Comparison of ENCODE assay signal across 10 cellular contexts in genomic region chr9:131954299-131954698, GRCh38.
DNase-seq lines count a peak whose midpoint lies in the region; ATAC-seq, FAIRE-seq and TF ChIP-seq lines count a peak whose summit lies in the region.
"Had no signal": no experiment of that assay in that cellular context is flagged by ENCODE, and none has a peak within 500 bp of the region (broad histone marks: within the 10 kb centered on the region; RNA-seq: fewer than 3 reads in every experiment).

No MANE protein-coding gene starts in this region.

- no peak overlapping the region for H3K27ac ChIP-seq in A673 (ENCODE audit: low read depth, low read length, poor library complexity, severe bottlenecking)
- no peak overlapping the region for H3K27ac ChIP-seq in colonic mucosa
- H3K27ac ChIP-seq in kidney (ENCODE audit: low read depth in 2 of 2, low read length in 2 of 2), result no peak overlapping the region
- H3K27ac ChIP-seq: tibial artery had no signal

- no peaks in the 10 kb centered on the region for H3K9me3 Mint-ChIP-seq in natural killer cell
- no peaks in the 10 kb centered on the region for H3K9me3 Mint-ChIP-seq in activated CD4-positive, alpha-beta memory T cell treated with anti-CD3 and anti-CD28 coated beads for 36 hours

- no peak overlapping the region for H3K27ac Mint-ChIP-seq in natural killer cell
- no peak overlapping the region for H3K27ac Mint-ChIP-seq in activated CD4-positive, alpha-beta memory T cell treated with anti-CD3 and anti-CD28 coated beads for 36 hours

- POLR2A ChIA-PET in A673 (lab: Charles Lee; ENCODE audit: low non-redundant PET), result no interaction called here
- POLR2A ChIA-PET in activated CD4-positive, alpha-beta memory T cell treated with anti-CD3 and anti-CD28 coated beads for 36 hours (lab: Charles Lee), result no interaction called here

- H3K36me3 ChIP-seq in A673 (ENCODE audit: insufficient read depth, low read length, poor library complexity, severe bottlenecking), result no peaks in the 10 kb centered on the region
- peaks cover 1% of the 10 kb centered on the region; the same call in 1 of the 2 replicates for H3K36me3 ChIP-seq in GM06990 (ENCODE audit: control insufficient read depth, insufficient read depth, low read length)
- no peaks in the 10 kb centered on the region for H3K36me3 ChIP-seq in colonic mucosa
- H3K36me3 ChIP-seq in kidney (ENCODE audit: control insufficient read depth in 1 of 2, insufficient read depth in 2 of 2, low read length in 2 of 2), result no peaks in the 10 kb centered on the region
- H3K36me3 ChIP-seq: tibial artery had no signal

- H3K9me3 ChIP-seq in A673 (ENCODE audit: low read depth, low read length, poor library complexity, severe bottlenecking) (no peaks in the 10 kb centered on the region), colonic mucosa (no peaks in the 10 kb centered on the region), kidney (ENCODE audit: control insufficient read depth in 1 of 2, low read length in 2 of 2) (no peaks in the 10 kb centered on the region)
- H3K9me3 ChIP-seq: tibial artery had no signal

- H3K27me3 Mint-ChIP-seq in natural killer cell (ENCODE audit: low read depth in 2 of 2), result no peaks in the 10 kb centered on the region
- no peaks in the 10 kb centered on the region for H3K27me3 Mint-ChIP-seq in activated CD4-positive, alpha-beta memory T cell treated with anti-CD3 and anti-CD28 coated beads for 36 hours

- no peak for ATAC-seq in natural killer cell

- no peak overlapping the region for H3K9ac ChIP-seq in colonic mucosa (ENCODE audit: low read depth in 2 of 2, low read length in 2 of 2)
- no peak overlapping the region for H3K9ac ChIP-seq in kidney (ENCODE audit: low read length in 2 of 2)

- intact Hi-C loops in A673 (cut with micrococcal nuclease; ENCODE audit: unreplicated experiment), result no loop called here
- intact Hi-C loops in colonic mucosa (cut with DNase I), result no loop called here
- intact Hi-C loops in kidney (cut with DNase I), result no loop called here
- intact Hi-C loops in natural killer cell (cut with micrococcal nuclease), result no loop called here
- intact Hi-C loops in activated CD4-positive, alpha-beta memory T cell treated with anti-CD3 and anti-CD28 coated beads for 36 hours (cut with micrococcal nuclease), result loop anchor here (5.0 kb wide), 1 partner anchor 197 kb away; no protein-coding TSS in a partner anchor

- H3K4me1 ChIP-seq in A673 (ENCODE audit: insufficient read depth, low read length, poor library complexity, severe bottlenecking) (no peaks in the 10 kb centered on the region), colonic mucosa (no peaks in the 10 kb centered on the region), kidney (ENCODE audit: control insufficient read depth in 1 of 2, insufficient read depth in 1 of 2, low read depth in 1 of 2, low read length in 2 of 2) (no peaks in the 10 kb centered on the region)

- peaks cover 4 to 8% of the 10 kb centered on the region in 2 donors for H3K4me1 Mint-ChIP-seq in natural killer cell
- no peaks in the 10 kb centered on the region for H3K4me1 Mint-ChIP-seq in activated CD4-positive, alpha-beta memory T cell treated with anti-CD3 and anti-CD28 coated beads for 36 hours (ENCODE audit: low read depth)

- CTCF ChIA-PET in A673 (lab: Charles Lee), result no interaction called here
- CTCF ChIA-PET in activated CD4-positive, alpha-beta memory T cell treated with anti-CD3 and anti-CD28 coated beads for 36 hours (lab: Charles Lee), result interaction anchor here (0.9 to 1.4 kb wide), 2 partner anchors 86 to 195 kb away, joined by 3 to 4 read pairs; no protein-coding TSS in a partner anchor

- no peak for FAIRE-seq in kidney (lab: Jason Lieb, UNC)

- H3K36me3 Mint-ChIP-seq in natural killer cell, result no peaks in the 10 kb centered on the region
- H3K36me3 Mint-ChIP-seq in activated CD4-positive, alpha-beta memory T cell treated with anti-CD3 and anti-CD28 coated beads for 36 hours, result peaks cover 5% of the 10 kb centered on the region

- BruUV-seq in A673 (replicated peaks; lab: Mats Ljungman, UMichigan), result no TSS peak

- H3K4me3 ChIP-seq in A673 (ENCODE audit: low read depth, low read length, poor library complexity, severe bottlenecking) (no peak overlapping the region), GM06990 (replicated peaks; ENCODE audit: low read depth, low read length) (no peak overlapping the region), epithelial cell of proximal tubule (ENCODE audit: low read depth, low read length) (no peak overlapping the region), colonic mucosa (no peak overlapping the region), kidney (ENCODE audit: low read length in 2 of 2) (no peak overlapping the region)
- H3K4me3 ChIP-seq: tibial artery had no signal

- H3K4me3 Mint-ChIP-seq in natural killer cell, result no peak overlapping the region
- no peak overlapping the region for H3K4me3 Mint-ChIP-seq in activated CD4-positive, alpha-beta memory T cell treated with anti-CD3 and anti-CD28 coated beads for 36 hours

- TF ChIP-seq CTCF in A673 (conservative IDR thresholded peaks at IDR 0.05; ENCODE audit: low read depth, low read length) (peak; percentile 45), GM06990 (IDR thresholded peaks at IDR 0.05; ENCODE audit: insufficient read depth, low read length, poor library complexity, severe bottlenecking) (peak; percentile 57), epithelial cell of proximal tubule (conservative IDR thresholded peaks at IDR 0.05; ENCODE audit: low read depth, low read length) (peak; percentile 57), colonic mucosa (IDR thresholded peaks at IDR 0.05) (no peak), kidney (IDR thresholded peaks at IDR 0.05; ENCODE audit: borderline replicate concordance, extremely low read depth, insufficient read depth) (no peak), natural killer cell (IDR thresholded peaks at IDR 0.05) (no peak)

- no peaks in the 10 kb centered on the region for H3K27me3 ChIP-seq in A673 (replicated peaks; ENCODE audit: insufficient read depth, low read depth, low read length, poor library complexity)
- no peaks in the 10 kb centered on the region for H3K27me3 ChIP-seq in GM06990 (replicated peaks; ENCODE audit: control insufficient read depth, insufficient read depth, low read length)
- no peaks in the 10 kb centered on the region for H3K27me3 ChIP-seq in colonic mucosa
- H3K27me3 ChIP-seq: tibial artery had no signal

- DNase-seq in A673 (ENCODE audit: low spot score), result peak; percentile 9
- DNase-seq in GM06990 (ENCODE audit: extremely low read depth, insufficient read length), result no peak
- peak; percentile 3 for DNase-seq in NCI-H526 treated with DMSO at 0.1 percent for 48 hours (lab: John Stamatoyannopoulos, UW)
- DNase-seq in epithelial cell of proximal tubule (ENCODE audit: low read depth), result no peak
- DNase-seq in colonic mucosa, result no peak
- DNase-seq in kidney, result no peak
- no peak for DNase-seq in natural killer cell
- DNase-seq in activated CD4-positive, alpha-beta memory T cell treated with anti-CD3 and anti-CD28 coated beads for 36 hours, result no peak
- DNase-seq: NK-92 treated with Interleukin-12 subunit alpha and Interleukin-12 subunit beta, amount 100 ng/mL, for 24 hours; tibial artery had no signal

Comparison
In these comparisons a context has a peak if more than half of its experiments do, and no peak if none do; other contexts are left out.
1. DNase-seq: peak in A673 (single experiment) and NCI-H526 treated with DMSO at 0.1 percent for 48 hours (single experiment); none in GM06990 (single experiment), epithelial cell of proximal tubule (single experiment), colonic mucosa (single experiment), kidney (single experiment), natural killer cell (single experiment) and activated CD4-positive, alpha-beta memory T cell treated with anti-CD3 and anti-CD28 coated beads for 36 hours (single experiment).
2. CTCF ChIP-seq: peak in A673 (single experiment), GM06990 (single experiment) and epithelial cell of proximal tubule (single experiment); none in colonic mucosa (single experiment), kidney (single experiment) and natural killer cell (single experiment).